ENCODE assay signal across 3 cellular contexts in the genomic region with DNA sequence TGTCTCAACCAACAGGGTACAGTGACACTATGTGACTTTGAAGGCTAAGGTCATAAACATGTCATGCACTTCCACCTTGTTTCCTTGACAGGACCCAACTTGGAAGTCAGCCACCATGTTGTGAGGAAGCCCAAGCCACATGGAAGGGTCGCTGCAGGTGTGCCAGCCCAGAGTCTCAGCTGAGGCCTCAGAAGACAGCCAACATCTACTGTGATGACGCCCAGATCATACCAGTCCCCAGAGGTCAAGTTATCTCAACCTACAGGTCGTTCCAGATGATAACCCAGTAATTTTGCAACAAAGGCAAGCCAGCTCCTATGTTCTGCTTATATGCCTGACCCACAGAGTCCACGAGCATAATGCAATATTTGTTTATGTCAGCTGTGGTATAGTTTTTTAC.
"Had no signal": no experiment of that assay in that cellular context is flagged by ENCODE, and none has a peak within 500 bp of the region (broad histone marks: within the 10 kb centered on the region; RNA-seq: fewer than 3 reads in every experiment).

No MANE protein-coding gene starts in this region.

- DNase-seq: GDM1, GF-D8 had no signal

- H3K4me3 ChIP-seq: GM12878 had no signal
